1 cellular context compared by ENCODE assay signal in genomic region chr4:47914926-47915237, GRCh38.
TF ChIP-seq lines count a peak whose summit lies in the region.

No MANE protein-coding gene starts in this region.

TF ChIP-seq in IMR-90, 13 proteins besides CTCF, POLR2A, EP300 and RAD21 (continued from another document):
- no peak for TF ChIP-seq NFE2L2 (IDR thresholded peaks at IDR 0.05; ENCODE audit: low read depth, low read length)
- no peak for TF ChIP-seq FOS (IDR thresholded peaks at IDR 0.05; ENCODE audit: low read depth, low read length)
- no peak for TF ChIP-seq SMC3 (IDR thresholded peaks at IDR 0.05; ENCODE audit: low read depth, low read length)
- no peak for TF ChIP-seq BHLHE40 (IDR thresholded peaks at IDR 0.05; ENCODE audit: low read depth, low read length)
- TF ChIP-seq USF2 (IDR thresholded peaks at IDR 0.05; ENCODE audit: low read depth, low read length) = no peak
- TF ChIP-seq CEBPB (IDR thresholded peaks at IDR 0.05; ENCODE audit: low read depth, low read length) = no peak
TF ChIP-seq in IMR-90: peak in this region for 0.
